In genomic region chr7:150428671-150429451, GRCh38 we compare ENCODE assay signal across 1 cellular context.
TF ChIP-seq lines count a peak whose summit lies in the region.

No MANE protein-coding gene starts in this region.

TF ChIP-seq in HEK293T, 16 proteins besides CTCF, POLR2A, EP300 and RAD21 (continued from another document):
- TF ChIP-seq HDGF (IDR thresholded peaks at IDR 0.05; ENCODE audit: borderline replicate concordance) (no peak), SP1 (IDR thresholded peaks at IDR 0.05) (no peak), ARNT (IDR thresholded peaks at IDR 0.05) (no peak), CTBP1 (IDR thresholded peaks at IDR 0.05; ENCODE audit: borderline replicate concordance) (no peak), TARDBP (IDR thresholded peaks at IDR 0.05) (no peak), FOXM1 (IDR thresholded peaks at IDR 0.05; ENCODE audit: borderline replicate concordance) (no peak)
